8 cellular contexts compared by ENCODE assay signal in genomic region chr4:7939377-7940108, GRCh38. TPM values are rescaled to one million over a fixed set of nuclear protein-coding genes. Genes with fewer than 3 reads are reported as not detected.
DNase-seq lines count a peak whose midpoint lies in the region; ATAC-seq, FAIRE-seq and TF ChIP-seq lines count a peak whose summit lies in the region.

Gene AFAP1, minus strand, starts transcription at chr4:7939861. Its CDS starts 67,783 bp downstream, at chr4:7872078.

- POLR2A ChIA-PET in activated CD4-positive, alpha-beta memory T cell treated with anti-CD3 and anti-CD28 coated beads, Interleukin-2, amount 10 ng/mL, durations not matched to agents 7 days and 5 days (lab: Charles Lee): interaction anchor here (0.7 to 3.3 kb wide), 12 partner anchors 8 to 112 kb away, joined by 3 to 16 read pairs (median 4); no protein-coding TSS in a partner anchor
- POLR2A ChIA-PET in HepG2 (lab: Yijun Ruan, JAX): interaction anchor here (0.7 to 1.3 kb wide), 5 partner anchors 8 to 47 kb away, joined by 3 to 7 read pairs (median 3); no protein-coding TSS in a partner anchor

- TF ChIP-seq RAD21 in HepG2 (CRISPR knock-in tag; IDR thresholded peaks at IDR 0.05): 0 out of 2 replicates have a peak, but pooled peaks have one; percentile 10

- H3K36me3 Mint-ChIP-seq in activated CD4-positive, alpha-beta memory T cell treated with anti-CD3 and anti-CD28 coated beads, Interleukin-2, amount 10 ng/mL, durations not matched to agents 7 days and 5 days (ENCODE audit: low read depth): no peaks in the 10 kb centered on the region

- H3K9ac ChIP-seq in HepG2 (ENCODE audit: insufficient read depth, low read depth, low read length): peak within 1 kb of the TSS; percentile 78

- ATAC-seq in GM18517 (IDR thresholded peaks at IDR 0.05; ENCODE audit: unreplicated experiment) (peak; percentile 77), HG03025 (IDR thresholded peaks at IDR 0.05; ENCODE audit: low FRiP score, unreplicated experiment) (peak; percentile 75), HepG2 (peak; percentile 89)

- H3K27ac ChIP-seq in dorsolateral prefrontal cortex (peak within 1 kb of the TSS in 45 of 59 donors; percentile 8 to 86 (median 63)), HepG2 (ENCODE audit: extremely low read length, insufficient read depth, low read length) (no peak within 1 kb of the TSS)

- H3K27me3 ChIP-seq in dorsolateral prefrontal cortex: no peaks in the 10 kb centered on the region
- no peaks in the 10 kb centered on the region for H3K27me3 ChIP-seq in HepG2 (ENCODE audit: control insufficient read depth in 1 of 2, insufficient read depth in 2 of 2, low read length in 2 of 2)

- peak in 1 of 2 experiments; percentile 54; a peak in 2 of 4 replicates for TF ChIP-seq POLR2A in HepG2 (IDR thresholded peaks at IDR 0.05; ENCODE audit: insufficient read depth in 1 of 2, low read depth in 2 of 2, low read length in 2 of 2)

- H3K4me1 ChIP-seq in HepG2 (ENCODE audit: insufficient read depth, low read length): peaks cover 58% of the 10 kb centered on the region

- TF ChIP-seq CTCF in dorsolateral prefrontal cortex (IDR thresholded peaks at IDR 0.05 in 54 of 56, conservative IDR thresholded peaks at IDR 0.05 in 2 of 56; ENCODE audit: low read depth in 1 of 56, partially characterized antibody in 56 of 56): peak in 7 of 56 donors; percentile 5 to 32 (median 17)
- no peak for TF ChIP-seq CTCF in HepG2 (CRISPR knock-in tag; IDR thresholded peaks at IDR 0.05)

- peaks cover 16% of the 10 kb centered on the region for H3K27me3 Mint-ChIP-seq in activated CD4-positive, alpha-beta memory T cell treated with anti-CD3 and anti-CD28 coated beads, Interleukin-2, amount 10 ng/mL, durations not matched to agents 7 days and 5 days

- no peaks in the 10 kb centered on the region for H3K36me3 ChIP-seq in HepG2 (replicated peaks in 1 of 2; ENCODE audit: control insufficient read depth in 1 of 2, insufficient read depth in 2 of 2, low read length in 2 of 2)

- DNase-seq in NCI-H345 treated with DMSO at 0.1 percent for 48 hours (lab: John Stamatoyannopoulos, UW; ENCODE audit: unreplicated experiment): peak; percentile 42
- DNase-seq in activated CD4-positive, alpha-beta memory T cell treated with anti-CD3 and anti-CD28 coated beads, Interleukin-2, amount 10 ng/mL, durations not matched to agents 7 days and 5 days: peak; percentile 90
- peak; percentile 70 to 94 (median 86) for DNase-seq in dorsolateral prefrontal cortex
- DNase-seq in HepG2 (ENCODE audit: low spot score): peak; percentile 66
- DNase-seq in stimulated activated CD4-positive, alpha-beta T cell treated with anti-CD3 and anti-CD28 coated beads, Interleukin-1b, Interleukin-23, amount 100 ng/mL, for 48 hours: peak; percentile 85
- no peak for DNase-seq in GF-D8 (lab: John Stamatoyannopoulos, UW)

- H2AFZ ChIP-seq in HepG2 (ENCODE audit: low read length): no peak within 1 kb of the TSS

- no peaks in the 10 kb centered on the region for H4K20me1 ChIP-seq in HepG2 (ENCODE audit: insufficient read depth, low read length)

- no peaks in the 10 kb centered on the region for H3K79me2 ChIP-seq in HepG2 (ENCODE audit: insufficient read depth, low read length)

- BruUV-seq in HepG2 (replicated peaks; lab: Mats Ljungman, UMichigan): no TSS peak

- no peaks in the 10 kb centered on the region for H3K9me3 ChIP-seq in HepG2 (ENCODE audit: low read length)

- 2% methylated on average over 12 of the region's 96 CpGs for WGBS in HepG2 (ENCODE audit: low lambda C conversion rate)

- intact Hi-C loops in dorsolateral prefrontal cortex (cut with DNase I) (loop anchor here in 1 of 2 donors (5.0 to 10.0 kb wide), 4 partner anchors 43 to 215 kb away; partner anchors contain the start of gene ABLIM2), HepG2 (cut with micrococcal nuclease; ENCODE audit: unreplicated experiment) (no loop called here)

- no peaks in the 10 kb centered on the region for H3K9me3 Mint-ChIP-seq in activated CD4-positive, alpha-beta memory T cell treated with anti-CD3 and anti-CD28 coated beads, Interleukin-2, amount 10 ng/mL, durations not matched to agents 7 days and 5 days

- H3K4me3 ChIP-seq in dorsolateral prefrontal cortex (peak within 1 kb of the TSS; percentile 59 to 97 (median 81)), HepG2 (replicated peaks in 1 of 3; ENCODE audit: insufficient read depth in 1 of 3, low read depth in 2 of 3, low read length in 3 of 3) (peak within 1 kb of the TSS; percentile 63 to 85 (median 83))

- no peak within 1 kb of the TSS for H3K27ac Mint-ChIP-seq in activated CD4-positive, alpha-beta memory T cell treated with anti-CD3 and anti-CD28 coated beads, Interleukin-2, amount 10 ng/mL, durations not matched to agents 7 days and 5 days

- H3K4me2 ChIP-seq in HepG2 (ENCODE audit: low read depth, low read length): peak within 1 kb of the TSS; percentile 89

- CTCF ChIA-PET in activated CD4-positive, alpha-beta memory T cell treated with anti-CD3 and anti-CD28 coated beads, Interleukin-2, amount 10 ng/mL, durations not matched to agents 7 days and 5 days (lab: Charles Lee): interaction anchor here (0.7 to 1.2 kb wide), 2 partner anchors 63 to 135 kb away, joined by 3 to 5 read pairs; no protein-coding TSS in a partner anchor
- CTCF ChIA-PET in HepG2 (lab: Yijun Ruan, JAX; ENCODE audit: low intra/inter-chr PET ratio, low total read pairs): no interaction called here

- peaks cover 13% of the 10 kb centered on the region for H3K4me1 Mint-ChIP-seq in activated CD4-positive, alpha-beta memory T cell treated with anti-CD3 and anti-CD28 coated beads, Interleukin-2, amount 10 ng/mL, durations not matched to agents 7 days and 5 days

- H3K4me3 Mint-ChIP-seq in activated CD4-positive, alpha-beta memory T cell treated with anti-CD3 and anti-CD28 coated beads, Interleukin-2, amount 10 ng/mL, durations not matched to agents 7 days and 5 days: peak within 1 kb of the TSS; percentile 55

- in situ Hi-C loops in HepG2 (cut with HindIII; ENCODE audit: extremely low pct_ligation_motif_present, low pct_unique_long_range_greater_than_20kb): no loop called here

- FAIRE-seq in HepG2 (lab: Jason Lieb, UNC): no peak

- no peak for TF ChIP-seq EP300 in HepG2 (IDR thresholded peaks at IDR 0.05; ENCODE audit: low read depth in 2 of 2, low read length in 2 of 2)
- TF ChIP-seq EP300 in HepG2 (CRISPR knock-in tag; IDR thresholded peaks at IDR 0.05; ENCODE audit: borderline replicate concordance): no peak

TF ChIP-seq in HepG2, 621 proteins besides CTCF, POLR2A, EP300 and RAD21 (continues in another document):
- TF ChIP-seq ARHGAP35 (CRISPR knock-in tag; IDR thresholded peaks at IDR 0.05; ENCODE audit: borderline replicate concordance): no peak
- no peak for TF ChIP-seq ZNF350 (CRISPR knock-in tag; IDR thresholded peaks at IDR 0.05; ENCODE audit: borderline replicate concordance, low read depth)
- no peak for TF ChIP-seq ZNF329 (CRISPR knock-in tag; IDR thresholded peaks at IDR 0.05; ENCODE audit: low read depth)
- no peak for TF ChIP-seq ZBTB20 (CRISPR knock-in tag; IDR thresholded peaks at IDR 0.05; ENCODE audit: borderline replicate concordance, low read depth)
- TF ChIP-seq TRIM22 (IDR thresholded peaks at IDR 0.05): no peak
- no peak for TF ChIP-seq ZKSCAN8 (CRISPR knock-in tag; IDR thresholded peaks at IDR 0.05; ENCODE audit: borderline replicate concordance)
- peak; percentile 32; the same call in 1 of the 2 replicates for TF ChIP-seq PHF8 (CRISPR knock-in tag; IDR thresholded peaks at IDR 0.05)

RNA-seq across cellular contexts. Expression of gene AFAP1, which starts in this region (rescaled TPM):
- total RNA-seq in activated CD4-positive, alpha-beta memory T cell treated with anti-CD3 and anti-CD28 coated beads, Interleukin-2, amount 10 ng/mL, durations not matched to agents 7 days and 5 days: 1 to 10 TPM; 5.9 to 6.5 TPM
- total RNA-seq in dorsolateral prefrontal cortex (10 to 100 TPM; 16.0 to 44.2 (median 28.5) TPM), HepG2 (2016; rRNA removed; fragmentation: Illumina TruSeq; extraction: Trizol) (2.5 and 3.1 TPM in 2 replicates)
- 0.91 and 1.1 TPM in 2 replicates for total RNA-seq in HepG2 (2016; cell fraction: cytosol; rRNA removed; fragmentation: Illumina TruSeq; extraction: Trizol; ENCODE audit: low read depth)
- 2.3 and 2.5 TPM in 2 replicates for total RNA-seq in HepG2 (2016; cell fraction: insoluble cytoplasmic fraction; rRNA removed; fragmentation: Illumina TruSeq; extraction: Trizol)
- total RNA-seq in HepG2 (2016; cell fraction: membrane; rRNA removed; fragmentation: Illumina TruSeq; extraction: Trizol): 1.3 and 1.6 TPM in 2 replicates
- total RNA-seq in HepG2 (2016; cell fraction: nucleus; rRNA removed; fragmentation: Illumina TruSeq; extraction: Trizol): 3.2 and 3.5 TPM in 2 replicates
- 2.0 and 2.5 TPM in 2 replicates for polyA plus RNA-seq in HepG2 (2011; rRNA removed)
- 1.4 and 1.6 TPM in 2 replicates for polyA plus RNA-seq in HepG2 (2011; cell fraction: cytosol; rRNA removed)
- 5.5 and 8.2 TPM in 2 replicates for polyA plus RNA-seq in HepG2 (2011; cell fraction: nucleus; rRNA removed)
- polyA plus RNA-seq in HepG2 (2012): 2.8 and 2.9 TPM in 2 replicates
- 0.11 and 0.15 TPM in 2 replicates for polyA plus RNA-seq in HepG2 (2016; cell fraction: cytosol; fragmentation: Illumina TruSeq; extraction: Trizol; ENCODE audit: low read depth)
- polyA plus RNA-seq in HepG2 (2016; cell fraction: insoluble cytoplasmic fraction; fragmentation: Illumina TruSeq; extraction: Trizol; ENCODE audit: low read depth): 1.6 and 2.1 TPM in 2 replicates
- 0.37 and 0.58 TPM in 2 replicates for polyA plus RNA-seq in HepG2 (2016; cell fraction: membrane; fragmentation: Illumina TruSeq; extraction: Trizol; ENCODE audit: low read depth)
- 2.7 and 3.5 TPM in 2 replicates for polyA plus RNA-seq in HepG2 (2016; cell fraction: nucleus; fragmentation: Illumina TruSeq; extraction: Trizol; ENCODE audit: insufficient read depth, low read depth)
- 4.5 and 14.2 TPM in 2 replicates for polyA minus RNA-seq in HepG2 (2011; rRNA and poly(A)+ RNA removed; ENCODE audit: low replicate concordance)
- 2.9 and 3.2 TPM in 2 replicates for polyA minus RNA-seq in HepG2 (2011; cell fraction: cytosol; rRNA and poly(A)+ RNA removed)
- 9.5 and 11.9 TPM in 2 replicates for polyA minus RNA-seq in HepG2 (2011; cell fraction: nucleus; rRNA and poly(A)+ RNA removed)
